8 cellular contexts compared by ENCODE assay signal in genomic region chr4:15681372-15682339, GRCh38. TPM values are rescaled to one million over a fixed set of nuclear protein-coding genes. Genes with fewer than 3 reads are reported as not detected.
A peak's percentile ranks its signal among the peaks of the same experiment; 100 is the strongest.
DNase-seq lines count a peak whose midpoint lies in the region; ATAC-seq and TF ChIP-seq lines count a peak whose summit lies in the region.

Gene FAM200B, plus strand, starts transcription at chr4:15681827. Its CDS starts 5,151 bp downstream, at chr4:15686978.

- H3K27me3 Mint-ChIP-seq in activated T-cell treated with anti-CD3 and anti-CD28 coated beads, Interleukin-2, amount 50 U/mL, for 24 hours: peaks cover 3% of the 10 kb centered on the region

- H3K4me3 Mint-ChIP-seq in activated T-cell treated with anti-CD3 and anti-CD28 coated beads, Interleukin-2, amount 50 U/mL, for 24 hours: peak within 1 kb of the TSS; percentile 100

- peak within 1 kb of the TSS; percentile 99 for H3K27ac Mint-ChIP-seq in activated T-cell treated with anti-CD3 and anti-CD28 coated beads, Interleukin-2, amount 50 U/mL, for 24 hours

- H3K36me3 ChIP-seq in mucosa of rectum (ENCODE audit: control insufficient read depth in 2 of 2, insufficient read depth in 2 of 2, low read length in 2 of 2): peaks cover 12 to 14% of the 10 kb centered on the region in 2 donors

- peak; percentile 88 for TF ChIP-seq POLR2A in erythroblast (IDR thresholded peaks at IDR 0.05; ENCODE audit: low read length)

- H3K9ac ChIP-seq in mucosa of rectum (ENCODE audit: low read depth in 1 of 2, low read length in 2 of 2): peak within 1 kb of the TSS; percentile 94 to 98

- DNase-seq in DMS153 treated with DMSO at 0.1 percent for 48 hours (lab: John Stamatoyannopoulos, UW; ENCODE audit: unreplicated experiment): peak; percentile 78
- peak; percentile 99 for DNase-seq in KBM-7
- peak; percentile 99 for DNase-seq in activated T-cell treated with anti-CD3 and anti-CD28 coated beads, Interleukin-2, amount 50 U/mL, for 24 hours
- DNase-seq in erythroblast (lab: John Stamatoyannopoulos, UW): peak; percentile 97 to 98
- DNase-seq in stimulated activated CD8-positive, alpha-beta memory T cell treated with anti-CD3 and anti-CD28 coated beads, Interleukin-4, amount 100 ng/mL, for 48 hours: peak; percentile 100

- peaks cover 3 to 11% of the 10 kb centered on the region in 2 donors for H3K4me1 ChIP-seq in mucosa of rectum (ENCODE audit: control insufficient read depth in 2 of 2, insufficient read depth in 2 of 2, low read length in 2 of 2)

- no peaks in the 10 kb centered on the region for H3K9me3 ChIP-seq in mucosa of rectum (ENCODE audit: control insufficient read depth in 2 of 2, low read length in 2 of 2)

- peak within 1 kb of the TSS; percentile 94 to 98 for H3K27ac ChIP-seq in mucosa of rectum (ENCODE audit: low read depth in 2 of 2, low read length in 2 of 2)

- no peaks in the 10 kb centered on the region for H3K9me3 Mint-ChIP-seq in activated T-cell treated with anti-CD3 and anti-CD28 coated beads, Interleukin-2, amount 50 U/mL, for 24 hours

- H3K36me3 Mint-ChIP-seq in activated T-cell treated with anti-CD3 and anti-CD28 coated beads, Interleukin-2, amount 50 U/mL, for 24 hours (ENCODE audit: low read depth): peaks cover 33% of the 10 kb centered on the region

- peak within 1 kb of the TSS; percentile 91 to 95 for H3K4me3 ChIP-seq in mucosa of rectum (ENCODE audit: low read length in 2 of 2)

- ATAC-seq in GM21717 (IDR thresholded peaks at IDR 0.05; ENCODE audit: unreplicated experiment): peak; percentile 91

- H3K27me3 ChIP-seq in mucosa of rectum (ENCODE audit: control insufficient read depth in 2 of 2, insufficient read depth in 2 of 2, low read length in 2 of 2): no peaks in the 10 kb centered on the region

- H3K4me1 Mint-ChIP-seq in activated T-cell treated with anti-CD3 and anti-CD28 coated beads, Interleukin-2, amount 50 U/mL, for 24 hours (ENCODE audit: low read depth): peaks cover 38% of the 10 kb centered on the region

- in situ Hi-C loops in KBM-7 (cut with MboI; ENCODE audit: low pct_unique_long_range_greater_than_20kb, low sequenced_read_pairs): no loop called here

TF ChIP-seq in PFSK-1, 5 proteins besides CTCF, POLR2A, EP300 and RAD21:
- TF ChIP-seq SIN3A (IDR thresholded peaks at IDR 0.05; ENCODE audit: borderline replicate concordance, insufficient read depth, low read length) (peak; percentile 95), FOXP2 (optimal IDR thresholded peaks at IDR 0.05; ENCODE audit: borderline replicate concordance, extremely low read depth, extremely low read length, insufficient read depth) (peak; percentile 13), REST (IDR thresholded peaks at IDR 0.05; ENCODE audit: insufficient read depth in 1 of 2, low read depth in 2 of 2, low read length in 2 of 2) (0 out of 4 replicates have a peak, but pooled peaks of 1 of the 2 experiments have one; percentile 49), POLR2AphosphoS5 (IDR thresholded peaks at IDR 0.05; ENCODE audit: low read depth, low read length) (peak; percentile 81), TAF1 (IDR thresholded peaks at IDR 0.05; ENCODE audit: borderline replicate concordance, insufficient read depth, low read length) (peak; percentile 87)

RNA-seq across cellular contexts. Expression of gene FAM200B, which starts in this region (rescaled TPM):
- polyA plus RNA-seq in PFSK-1 (2012; ENCODE audit: insufficient read length, low read depth): 11.8 TPM

Comparison
In these comparisons a context has a peak if more than half of its experiments do, and no peak if none do; other contexts are left out.
1. Peak in every context shown above with its lines: DNase-seq, ATAC-seq, H3K4me3 ChIP-seq and H3K27ac ChIP-seq.